8 cellular contexts compared by ENCODE assay signal in the genomic region with DNA sequence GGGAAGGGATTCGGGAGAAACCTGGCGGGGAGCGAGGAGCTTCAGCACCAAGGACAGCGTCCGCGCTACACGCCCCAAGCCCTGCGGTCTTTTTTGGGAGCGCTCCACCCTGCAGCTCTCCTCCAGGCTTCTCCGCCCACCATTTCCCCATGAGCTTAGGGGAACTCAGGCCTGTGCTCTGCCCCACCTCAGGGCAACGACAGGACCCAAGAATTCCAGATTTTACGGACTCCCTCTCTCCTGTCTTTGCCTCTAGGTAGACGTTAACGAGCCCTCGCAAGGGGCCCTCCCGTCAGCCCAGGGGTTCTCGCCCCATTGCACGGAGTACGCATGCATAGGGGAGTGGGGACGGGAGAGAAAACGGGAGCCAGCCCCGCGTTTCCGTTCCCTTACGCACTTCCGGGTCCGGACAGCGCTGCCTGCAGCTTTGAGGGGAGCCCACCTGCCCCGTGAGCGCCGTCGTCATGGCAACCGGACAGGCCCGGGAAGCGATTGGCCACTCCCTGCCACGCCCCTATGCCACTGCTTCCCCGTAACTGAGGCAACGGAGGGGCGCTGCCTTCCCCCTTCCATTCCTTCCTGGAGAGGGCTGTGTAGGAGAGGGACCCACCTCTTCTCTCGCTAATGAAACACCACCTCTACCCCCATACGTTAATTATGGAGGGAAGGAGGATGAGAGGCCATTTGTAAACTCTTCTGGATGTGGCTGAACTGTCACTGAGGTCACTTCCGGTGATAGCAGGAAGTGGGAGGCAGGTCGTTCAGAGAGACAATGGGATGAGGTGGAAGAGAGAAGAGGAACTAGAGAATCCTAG. TPM values are rescaled to one million over a fixed set of nuclear protein-coding genes. Genes with fewer than 3 reads are reported as not detected.
DNase-seq lines count a peak whose midpoint lies in the region; ATAC-seq lines count a peak whose summit lies in the region.

No MANE protein-coding gene starts in this region.

- H3K36me3 ChIP-seq in SJCRH30, result no peaks in the 10 kb centered on the region

- in situ Hi-C loops in T47D (cut with HindIII; ENCODE audit: low pct_unique_long_range_greater_than_20kb, low sequenced_read_pairs), result no loop called here

- H3K27ac ChIP-seq in SJCRH30, result no peak overlapping the region

- peaks cover 20 to 44% of the 10 kb centered on the region in 2 donors for H3K27me3 Mint-ChIP-seq in stimulated activated naive B cell treated with anti-CD40 and anti-IgM and Interleukin-4, amounts not matched to agents 10 μg/mL and 1 μg/mL and 100 μg/mL, for 72 hours

- peak overlapping the region; percentile 59 for H3K27ac Mint-ChIP-seq in stimulated activated naive B cell treated with anti-CD40 and anti-IgM and Interleukin-4, amounts not matched to agents 10 μg/mL and 1 μg/mL and 100 μg/mL, for 72 hours

- peak overlapping the region; percentile 81 to 85 for H3K4me3 Mint-ChIP-seq in stimulated activated naive B cell treated with anti-CD40 and anti-IgM and Interleukin-4, amounts not matched to agents 10 μg/mL and 1 μg/mL and 100 μg/mL, for 72 hours

- DNase-seq in Right ventricle myocardium superior (peak; percentile 60), cardiac septum (ENCODE audit: low spot score) (no peak), SJCRH30 (peak; percentile 48 to 71), T47D (ENCODE audit: low read depth in 1 of 2, low spot score in 1 of 2) (peak; percentile 66 to 69), left colon (peak in 1 of 2 donors; percentile 54), Ammon's horn (ENCODE audit: low spot score) (no peak)
- DNase-seq in stimulated activated naive B cell treated with anti-CD40 and anti-IgM and Interleukin-4, amounts not matched to agents 10 μg/mL and 1 μg/mL and 100 μg/mL, for 72 hours, result peak; percentile 34

- H3K9me3 Mint-ChIP-seq in stimulated activated naive B cell treated with anti-CD40 and anti-IgM and Interleukin-4, amounts not matched to agents 10 μg/mL and 1 μg/mL and 100 μg/mL, for 72 hours, result peaks cover 4 to 10% of the 10 kb centered on the region in 2 donors

- peaks cover 4 to 10% of the 10 kb centered on the region in 2 donors for H3K4me1 Mint-ChIP-seq in stimulated activated naive B cell treated with anti-CD40 and anti-IgM and Interleukin-4, amounts not matched to agents 10 μg/mL and 1 μg/mL and 100 μg/mL, for 72 hours

- no peaks in the 10 kb centered on the region; the same call in 1 of the 2 replicates for H3K27me3 ChIP-seq in SJCRH30

- intact Hi-C loops in Right ventricle myocardium superior (cut with DNase I) (no loop called here), cardiac septum (cut with DNase I) (no loop called here), left colon (cut with DNase I, micrococcal nuclease) (no loop called here)

- ATAC-seq in Right ventricle myocardium superior (ENCODE audit: poor library complexity), result peak; percentile 78
- ATAC-seq in left colon, result peak; percentile 51
- ATAC-seq in stimulated activated naive B cell treated with anti-CD40 and anti-IgM and Interleukin-4, amounts not matched to agents 10 μg/mL and 1 μg/mL and 100 μg/mL, for 72 hours (replicated peaks), result peak; percentile 65 to 68
- ATAC-seq in HG02763 (IDR thresholded peaks at IDR 0.05; ENCODE audit: unreplicated experiment), result no peak

- no peaks in the 10 kb centered on the region for H3K4me1 ChIP-seq in SJCRH30

- H3K4me3 ChIP-seq in SJCRH30, result no peak overlapping the region

- no peaks in the 10 kb centered on the region for H3K9me3 ChIP-seq in SJCRH30 (replicated peaks)

- H3K36me3 Mint-ChIP-seq in stimulated activated naive B cell treated with anti-CD40 and anti-IgM and Interleukin-4, amounts not matched to agents 10 μg/mL and 1 μg/mL and 100 μg/mL, for 72 hours, result peaks cover 6% of the 10 kb centered on the region in 2 donors

RNA-seq across cellular contexts. Expression of a gene that starts 20.8 kb away (rescaled TPM):
- total RNA-seq in Right ventricle myocardium superior (3.7 TPM), cardiac septum (5.9 TPM), left colon (1 to 10 TPM in 1 of 2 donors, under 1 TPM in 1; 0.79 to 1.2 TPM)
- total RNA-seq in SJCRH30 (2014; rRNA removed; shearing (Covaris generic)), result 0.02 TPM in 1 of 2 replicates, not detected in the other

RNA-seq across cellular contexts. Expression of a gene that starts 38.3 kb away (rescaled TPM):
- not detected for total RNA-seq in Right ventricle myocardium superior
- not detected for total RNA-seq in cardiac septum
- total RNA-seq in SJCRH30 (2014; rRNA removed; shearing (Covaris generic)), result not detected in 2 replicates
- total RNA-seq in left colon, result not detected

RNA-seq across cellular contexts. Expression of a gene that starts 42.4 kb away (rescaled TPM):
- total RNA-seq in Right ventricle myocardium superior (6.8 TPM), cardiac septum (10.4 TPM), left colon (10 to 100 TPM; 16.4 to 20.6 TPM)
- 3.0 and 4.0 TPM in 2 replicates for total RNA-seq in SJCRH30 (2014; rRNA removed; shearing (Covaris generic))

RNA-seq across cellular contexts. Expression of a gene that starts 50.5 kb away (rescaled TPM):
- total RNA-seq in Right ventricle myocardium superior (15.2 TPM), cardiac septum (10.3 TPM), left colon (10 to 100 TPM; 10.4 to 11.9 TPM)
- 1.8 and 2.5 TPM in 2 replicates for total RNA-seq in SJCRH30 (2014; rRNA removed; shearing (Covaris generic))

Comparison
In these comparisons a context has a peak if more than half of its experiments do, and no peak if none do; other contexts are left out.
1. DNase-seq: peak in Right ventricle myocardium superior (single experiment), SJCRH30 (2 of 2), T47D (2 of 2) and stimulated activated naive B cell treated with anti-CD40 and anti-IgM and Interleukin-4, amounts not matched to agents 10 μg/mL and 1 μg/mL and 100 μg/mL, for 72 hours (single experiment); none in cardiac septum (single experiment) and Ammon's horn (single experiment).